ENCODE assay signal across 16 cellular contexts in the genomic region with DNA sequence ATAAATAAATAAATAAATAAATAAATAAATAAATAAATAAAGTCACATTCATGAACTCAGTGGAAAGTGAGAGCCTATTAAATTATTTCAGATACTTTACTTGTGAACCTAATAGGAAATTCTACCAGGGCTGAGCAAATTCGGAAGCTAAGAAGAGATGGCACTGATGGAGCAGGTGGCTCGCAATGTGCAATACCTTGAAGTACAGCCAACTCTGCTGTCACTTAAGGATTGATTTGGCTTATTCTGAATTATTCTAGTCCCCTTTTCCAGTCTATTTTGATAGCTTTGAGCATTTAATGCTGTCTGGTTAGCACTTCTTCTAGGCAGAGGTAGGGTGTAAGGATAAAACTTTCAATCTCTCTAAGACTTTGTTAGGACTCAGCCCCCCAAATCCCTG.
DNase-seq lines count a peak whose midpoint lies in the region; TF ChIP-seq lines count a peak whose summit lies in the region.
"Had no signal": no experiment of that assay in that cellular context is flagged by ENCODE, and none has a peak within 500 bp of the region (broad histone marks: within the 10 kb centered on the region; RNA-seq: fewer than 3 reads in every experiment).

No MANE protein-coding gene starts in this region.

- no peak overlapping the region for H3K4me3 Mint-ChIP-seq in mesothelial cell of epicardium
- H3K4me3 Mint-ChIP-seq: B cell; CD4-positive, alpha-beta T cell; CD8-positive, alpha-beta T cell had no signal

- no peak for TF ChIP-seq CTCF in mesothelial cell of epicardium (IDR thresholded peaks at IDR 0.05; ENCODE audit: unreplicated experiment)

- H3K36me3 Mint-ChIP-seq in mesothelial cell of epicardium = peaks cover 22% of the 10 kb centered on the region

- H3K27me3 Mint-ChIP-seq in mesothelial cell of epicardium (ENCODE audit: low read depth) = no peaks in the 10 kb centered on the region
- H3K27me3 Mint-ChIP-seq: B cell; CD4-positive, alpha-beta T cell had no signal

- H3K27ac Mint-ChIP-seq in mesothelial cell of epicardium = no peak overlapping the region
- H3K27ac Mint-ChIP-seq: B cell; CD4-positive, alpha-beta T cell; CD8-positive, alpha-beta T cell had no signal

- peak; percentile 13 for DNase-seq in NCI-H1694 treated with DMSO at 0.1 percent for 48 hours (lab: John Stamatoyannopoulos, UW)
- no peak for DNase-seq in NCI-H1694 (lab: John Stamatoyannopoulos, UW)
- DNase-seq in G401 (ENCODE audit: low spot score) = peak; percentile 80
- DNase-seq in NCI-H446 treated with DMSO at 0.1 percent for 48 hours (lab: John Stamatoyannopoulos, UW) = peak; percentile 57
- DNase-seq in cerebellum (ENCODE audit: low spot score) = peak; percentile 40
- DNase-seq in hepatic stellate cell (ENCODE audit: low spot score) = no peak
- DNase-seq in glomerular visceral epithelial cell (ENCODE audit: extremely low spot score) = no peak
- no peak for DNase-seq in mesothelial cell of epicardium (ENCODE audit: low spot score in 2 of 2, unreplicated experiment in 2 of 2)
- DNase-seq: ACHN; Caco-2; Calu3; CD4-positive, alpha-beta T cell; CD8-positive, alpha-beta T cell; DMS79 treated with DMSO at 0.1 percent for 48 hours; GDM1 had no signal

- H3K9me3 Mint-ChIP-seq in mesothelial cell of epicardium = peaks cover 11% of the 10 kb centered on the region
- H3K9me3 Mint-ChIP-seq: CD4-positive, alpha-beta T cell; CD8-positive, alpha-beta T cell had no signal

- in situ Hi-C loops in G401 (cut with HindIII; ENCODE audit: low sequenced_read_pairs) = no loop called here

- no peaks in the 10 kb centered on the region for H3K4me1 Mint-ChIP-seq in mesothelial cell of epicardium
- H3K4me1 Mint-ChIP-seq: B cell had no signal

Comparison
In these comparisons a context has a peak if more than half of its experiments do, and no peak if none do; other contexts are left out.
1. DNase-seq: peak in NCI-H1694 treated with DMSO at 0.1 percent for 48 hours (single experiment), G401 (single experiment), NCI-H446 treated with DMSO at 0.1 percent for 48 hours (single experiment) and cerebellum (single experiment); none in NCI-H1694 (single experiment), hepatic stellate cell (single experiment), glomerular visceral epithelial cell (single experiment) and mesothelial cell of epicardium (0 of 2).